Comparison of ENCODE assay signal across 8 cellular contexts in genomic region chr1:34924759-34925555, GRCh38. TPM values are rescaled to one million over a fixed set of nuclear protein-coding genes. Genes with fewer than 3 reads are reported as not detected.
DNase-seq lines count a peak whose midpoint lies in the region; ATAC-seq lines count a peak whose summit lies in the region.

No MANE protein-coding gene starts in this region.

- H3K4me3 Mint-ChIP-seq in activated T-cell treated with anti-CD3 and anti-CD28 coated beads, Interleukin-2, amount 50 U/mL, for 72 hours: no peak overlapping the region

- H3K36me3 Mint-ChIP-seq in activated T-cell treated with anti-CD3 and anti-CD28 coated beads, Interleukin-2, amount 50 U/mL, for 72 hours (ENCODE audit: insufficient read depth in 2 of 2): peaks cover 5% of the 10 kb centered on the region in 2 donors

- H3K27me3 Mint-ChIP-seq in activated T-cell treated with anti-CD3 and anti-CD28 coated beads, Interleukin-2, amount 50 U/mL, for 72 hours (ENCODE audit: low read depth): peaks cover 83% of the 10 kb centered on the region

- intact Hi-C loops in sciatic nerve (cut with DNase I): loop anchor here (2.0 kb wide), 1 partner anchor 52 kb away; no protein-coding TSS in a partner anchor

- H3K27ac Mint-ChIP-seq in activated T-cell treated with anti-CD3 and anti-CD28 coated beads, Interleukin-2, amount 50 U/mL, for 72 hours: no peak overlapping the region

- peak; percentile 71 for DNase-seq in ELF-1 (ENCODE audit: low read depth, low spot score)
- DNase-seq in NCI-H460 (ENCODE audit: extremely low read depth, low read depth): peak; percentile 59
- peak; percentile 53 to 64 for DNase-seq in activated T-cell treated with anti-CD3 and anti-CD28 coated beads, Interleukin-2, amount 50 U/mL, for 72 hours
- DNase-seq in glomerular endothelial cell (ENCODE audit: extremely low read depth, low read depth, low spot score): peak; percentile 7
- peak; percentile 83 for DNase-seq in sciatic nerve (ENCODE audit: low spot score)

- peak in 1 of 2 donors; percentile 25 for ATAC-seq in activated T-cell treated with anti-CD3 and anti-CD28 coated beads, Interleukin-2, amount 50 U/mL, for 72 hours (replicated peaks in 1 of 2)
- ATAC-seq in sciatic nerve (peak; percentile 63), GM21515 (IDR thresholded peaks at IDR 0.05; ENCODE audit: unreplicated experiment) (no peak), HG03439 (IDR thresholded peaks at IDR 0.05; ENCODE audit: unreplicated experiment) (no peak), GM21367 (IDR thresholded peaks at IDR 0.05; ENCODE audit: unreplicated experiment) (no peak)

- H3K9me3 Mint-ChIP-seq in activated T-cell treated with anti-CD3 and anti-CD28 coated beads, Interleukin-2, amount 50 U/mL, for 72 hours: no peaks in the 10 kb centered on the region

- H3K4me1 Mint-ChIP-seq in activated T-cell treated with anti-CD3 and anti-CD28 coated beads, Interleukin-2, amount 50 U/mL, for 72 hours (ENCODE audit: low read depth): peaks cover 9% of the 10 kb centered on the region

RNA-seq across cellular contexts. Expression of gene DLGAP3, which starts 4.5 kb away (rescaled TPM):
- 0.02 TPM in 1 of 2 replicates, not detected in the other for total RNA-seq in NCI-H460 (2014; rRNA removed; shearing (Covaris generic))
- polyA plus RNA-seq in NCI-H460 (2014; cell fraction: nucleus; rRNA removed): 0.12 and 1.0 TPM in 2 replicates
- 1 to 10 TPM; 1.4 to 1.8 TPM for total RNA-seq in activated T-cell treated with anti-CD3 and anti-CD28 coated beads, Interleukin-2, amount 50 U/mL, for 72 hours
- total RNA-seq in glomerular endothelial cell: 0.23 TPM in 1 of 2 replicates, not detected in the other
- total RNA-seq in sciatic nerve: 0.36 TPM

Comparison
In these comparisons a context has a peak if more than half of its experiments do, and no peak if none do; other contexts are left out.
1. DNase-seq: peak in every context shown above with its lines; median percentile 83 in sciatic nerve; 71 in ELF-1; 59 in NCI-H460; 58 in activated T-cell treated with anti-CD3 and anti-CD28 coated beads, Interleukin-2, amount 50 U/mL, for 72 hours; 7 in glomerular endothelial cell.